17 cellular contexts compared by ENCODE assay signal in the genomic region with DNA sequence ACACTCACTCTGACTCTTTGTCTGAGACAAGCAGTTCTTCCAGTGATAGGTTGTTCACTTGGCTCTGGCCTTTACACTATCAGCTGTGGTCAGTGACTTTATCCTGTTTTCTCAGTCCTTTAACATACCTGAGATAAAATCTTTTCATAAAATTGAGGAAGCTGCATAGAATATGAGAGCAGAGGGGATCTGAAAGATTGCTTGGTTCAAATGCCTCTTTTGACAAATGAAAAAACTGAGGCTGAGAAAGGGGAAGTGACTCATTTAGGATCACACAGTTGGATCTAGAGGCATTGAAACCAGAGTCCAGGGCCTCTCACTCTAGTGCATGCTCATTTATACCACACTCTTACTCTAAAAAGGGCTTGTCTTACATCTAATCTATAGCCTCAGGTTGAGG.
DNase-seq lines count a peak whose midpoint lies in the region; ATAC-seq and TF ChIP-seq lines count a peak whose summit lies in the region.
"Had no signal": no experiment of that assay in that cellular context is flagged by ENCODE, and none has a peak within 500 bp of the region (broad histone marks: within the 10 kb centered on the region; RNA-seq: fewer than 3 reads in every experiment).

No MANE protein-coding gene starts in this region.

- no peaks in the 10 kb centered on the region for H3K9me3 Mint-ChIP-seq in activated CD4-positive, alpha-beta memory T cell treated with anti-CD3 and anti-CD28 coated beads for 36 hours
- H3K9me3 Mint-ChIP-seq: activated naive CD4-positive, alpha-beta T cell treated with anti-CD3 and anti-CD28 coated beads, Interleukin-2, amount 50 U/mL, for 24 hours had no signal

- no peaks in the 10 kb centered on the region for H3K27me3 ChIP-seq in OCI-LY3 (ENCODE audit: low read depth, low read length)
- H3K27me3 ChIP-seq: BLaER1 treated with 17β-estradiol and CSF1 and Interleukin-3, amounts not matched to agents 10 nM and 100 nM; cardiac muscle cell; Peyer's patch had no signal

- H3K9me3 ChIP-seq in OCI-LY3 (ENCODE audit: insufficient read depth, low read length) (no peaks in the 10 kb centered on the region), mucosa of descending colon (no peaks in the 10 kb centered on the region)
- H3K9me3 ChIP-seq: BLaER1 treated with 17β-estradiol and CSF1 and Interleukin-3, amounts not matched to agents 10 nM and 100 nM; Peyer's patch had no signal

- H3K4me3 Mint-ChIP-seq in activated CD4-positive, alpha-beta memory T cell treated with anti-CD3 and anti-CD28 coated beads for 36 hours = no peak overlapping the region
- H3K4me3 Mint-ChIP-seq: activated naive CD4-positive, alpha-beta T cell treated with anti-CD3 and anti-CD28 coated beads, Interleukin-2, amount 50 U/mL, for 24 hours; effector memory CD8-positive, alpha-beta T cell; natural killer cell treated with Interleukin-12 subunit alpha and Interleukin-12 subunit beta and Interleukin-15 and Interleukin-18, amount 100 ng/mL, for 72 hours had no signal

- no peak for TF ChIP-seq CTCF in OCI-LY3 (IDR thresholded peaks at IDR 0.05; ENCODE audit: low read depth, low read length)
- no peak for TF ChIP-seq CTCF in mucosa of descending colon (IDR thresholded peaks at IDR 0.05)

- H3K27ac ChIP-seq in OCI-LY3 (ENCODE audit: low read length) = peak overlapping the region; percentile 49; the same call in 1 of the 2 replicates
- H3K27ac ChIP-seq: BLaER1 treated with 17β-estradiol and CSF1 and Interleukin-3, amounts not matched to agents 10 nM and 100 nM; cardiac muscle cell; KMS-11; Peyer's patch had no signal

- H3K9ac ChIP-seq in OCI-LY3 (ENCODE audit: low read length) = no peak overlapping the region
- H3K9ac ChIP-seq: BLaER1 treated with 17β-estradiol and CSF1 and Interleukin-3, amounts not matched to agents 10 nM and 100 nM; KMS-11 had no signal

- H2AFZ ChIP-seq in OCI-LY3 (ENCODE audit: low read depth, low read length) = no peak overlapping the region

- H3K4me1 Mint-ChIP-seq in activated CD4-positive, alpha-beta memory T cell treated with anti-CD3 and anti-CD28 coated beads for 36 hours (ENCODE audit: low read depth) = no peaks in the 10 kb centered on the region
- H3K4me1 Mint-ChIP-seq: activated naive CD4-positive, alpha-beta T cell treated with anti-CD3 and anti-CD28 coated beads, Interleukin-2, amount 50 U/mL, for 24 hours had no signal

- H3K36me3 ChIP-seq in OCI-LY3 (replicated peaks; ENCODE audit: low read depth, low read length) (no peaks in the 10 kb centered on the region), mucosa of descending colon (ENCODE audit: low read depth) (no peaks in the 10 kb centered on the region)
- H3K36me3 ChIP-seq: BLaER1 treated with 17β-estradiol and CSF1 and Interleukin-3, amounts not matched to agents 10 nM and 100 nM; cardiac muscle cell; Peyer's patch had no signal

- DNase-seq in non-pigmented ciliary epithelial cell (ENCODE audit: low read depth) = peak; percentile 4
- DNase-seq in cerebellar nuclear complex (lab: John Stamatoyannopoulos, UW) = no peak
- DNase-seq in mucosa of descending colon = no peak
- DNase-seq in activated CD4-positive, alpha-beta memory T cell treated with anti-CD3 and anti-CD28 coated beads for 36 hours = no peak
- DNase-seq: effector memory CD8-positive, alpha-beta T cell; mammary epithelial cell; NCI-H1694; Peyer's patch had no signal

- POLR2A ChIA-PET in activated CD4-positive, alpha-beta memory T cell treated with anti-CD3 and anti-CD28 coated beads for 36 hours (lab: Charles Lee) = no interaction called here

- no peak overlapping the region for H3K27ac Mint-ChIP-seq in activated CD4-positive, alpha-beta memory T cell treated with anti-CD3 and anti-CD28 coated beads for 36 hours
- H3K27ac Mint-ChIP-seq: activated naive CD4-positive, alpha-beta T cell treated with anti-CD3 and anti-CD28 coated beads, Interleukin-2, amount 50 U/mL, for 24 hours; effector memory CD8-positive, alpha-beta T cell; natural killer cell treated with Interleukin-12 subunit alpha and Interleukin-12 subunit beta and Interleukin-15 and Interleukin-18, amount 100 ng/mL, for 72 hours had no signal

- peak overlapping the region; percentile 39 for H3K4me2 ChIP-seq in OCI-LY3 (ENCODE audit: low read length)
- H3K4me2 ChIP-seq: BLaER1 treated with 17β-estradiol and CSF1 and Interleukin-3, amounts not matched to agents 10 nM and 100 nM; KMS-11 had no signal

- H3K4me1 ChIP-seq in OCI-LY3 (ENCODE audit: low read length) (peaks cover 18% of the 10 kb centered on the region), mucosa of descending colon (ENCODE audit: low read depth) (no peaks in the 10 kb centered on the region)
- H3K4me1 ChIP-seq: BLaER1 treated with 17β-estradiol and CSF1 and Interleukin-3, amounts not matched to agents 10 nM and 100 nM; Peyer's patch had no signal

- intact Hi-C loops in mucosa of descending colon (cut with DNase I, micrococcal nuclease) = no loop called here
- intact Hi-C loops in activated CD4-positive, alpha-beta memory T cell treated with anti-CD3 and anti-CD28 coated beads for 36 hours (cut with micrococcal nuclease) = no loop called here

- H3K4me3 ChIP-seq in OCI-LY3 (ENCODE audit: low read length) (no peak overlapping the region), mucosa of descending colon (no peak overlapping the region)
- H3K4me3 ChIP-seq: BLaER1 treated with 17β-estradiol and CSF1 and Interleukin-3, amounts not matched to agents 10 nM and 100 nM; cardiac muscle cell; Peyer's patch had no signal

- H3K27me3 Mint-ChIP-seq in activated CD4-positive, alpha-beta memory T cell treated with anti-CD3 and anti-CD28 coated beads for 36 hours = no peaks in the 10 kb centered on the region
- H3K27me3 Mint-ChIP-seq: activated naive CD4-positive, alpha-beta T cell treated with anti-CD3 and anti-CD28 coated beads, Interleukin-2, amount 50 U/mL, for 24 hours; effector memory CD8-positive, alpha-beta T cell; natural killer cell treated with Interleukin-12 subunit alpha and Interleukin-12 subunit beta and Interleukin-15 and Interleukin-18, amount 100 ng/mL, for 72 hours had no signal

- ATAC-seq in GM21390 (IDR thresholded peaks at IDR 0.05; ENCODE audit: unreplicated experiment) (peak; percentile 71), HG03095 (IDR thresholded peaks at IDR 0.05; ENCODE audit: unreplicated experiment) (peak; percentile 63), mucosa of descending colon (no peak)
- ATAC-seq: activated CD4-positive, CD25-positive, alpha-beta regulatory T cell treated with anti-CD3 and anti-CD28 coated beads, Interleukin-2, amount 50 U/mL, for 24 hours; effector memory CD8-positive, alpha-beta T cell; natural killer cell treated with Interleukin-12 subunit alpha and Interleukin-12 subunit beta and Interleukin-15 and Interleukin-18, amount 100 ng/mL, for 72 hours had no signal

- H3K36me3 Mint-ChIP-seq in activated CD4-positive, alpha-beta memory T cell treated with anti-CD3 and anti-CD28 coated beads for 36 hours = no peaks in the 10 kb centered on the region
- H3K36me3 Mint-ChIP-seq: activated naive CD4-positive, alpha-beta T cell treated with anti-CD3 and anti-CD28 coated beads, Interleukin-2, amount 50 U/mL, for 24 hours; natural killer cell treated with Interleukin-12 subunit alpha and Interleukin-12 subunit beta and Interleukin-15 and Interleukin-18, amount 100 ng/mL, for 72 hours had no signal

- no peaks in the 10 kb centered on the region for H3K79me2 ChIP-seq in OCI-LY3 (ENCODE audit: low read length)

- CTCF ChIA-PET in activated CD4-positive, alpha-beta memory T cell treated with anti-CD3 and anti-CD28 coated beads for 36 hours (lab: Charles Lee) = no interaction called here

- H4K20me1 ChIP-seq in OCI-LY3 (ENCODE audit: insufficient read depth, low read length) = no peaks in the 10 kb centered on the region
- H4K20me1 ChIP-seq: BLaER1 treated with 17β-estradiol and CSF1 and Interleukin-3, amounts not matched to agents 10 nM and 100 nM had no signal
